23 cellular contexts compared by ENCODE assay signal in genomic region chr5:93076566-93076965, GRCh38.
"Had no signal": no experiment of that assay in that cellular context is flagged by ENCODE, and none has a peak within 500 bp of the region (broad histone marks: within the 10 kb centered on the region; RNA-seq: fewer than 3 reads in every experiment).

No MANE protein-coding gene starts in this region.

- H3K27ac ChIP-seq: ascending aorta, heart right ventricle, pancreas, psoas muscle, right atrium auricular region, testis had no signal

- H3K4me3 Mint-ChIP-seq: activated B cell treated with CpG ODN at 0.5 μM for 24 hours; activated CD4-positive, alpha-beta T cell treated with anti-CD3 and anti-CD28 coated beads for 36 hours; activated T-cell treated with anti-CD3 and anti-CD28 coated beads, Interleukin-2, amount 50 U/mL, for 24 hours; activated T-helper 17 cell treated with anti-CD3 and anti-CD28 coated beads, Interleukin-2, amount 50 U/mL, for 72 hours; memory B cell; nephron progenitor cell; stimulated activated naive B cell treated with anti-CD40 and anti-IgM and Interleukin-4, amounts not matched to agents 10 μg/mL and 1 μg/mL and 100 μg/mL, for 72 hours; type B pancreatic cell had no signal

- DNase-seq: activated B cell treated with CpG ODN at 0.5 μM for 24 hours; activated CD4-positive, alpha-beta T cell treated with anti-CD3 and anti-CD28 coated beads for 36 hours; activated CD4-positive, alpha-beta T cell treated with anti-CD3 and anti-CD28 coated beads, Interleukin-2, amount 50 U/mL, for 4 hours; activated CD8-positive, alpha-beta memory T cell treated with anti-CD3 and anti-CD28 coated beads for 24 hours; activated CD8-positive, alpha-beta memory T cell treated with anti-CD3 and anti-CD28 coated beads, Interleukin-2, amount 50 U/mL, for 4 hours; activated T-cell treated with anti-CD3 and anti-CD28 coated beads, Interleukin-2, amount 50 U/mL, for 24 hours; cerebellar nuclear complex; cortex of kidney; heart right ventricle; left colon; nephron progenitor cell; pancreas; psoas muscle; stimulated activated CD4-positive, alpha-beta T cell treated with anti-CD3 and anti-CD28 coated beads, Interleukin-2, amount 100 ng/mL, for 24 hours; stimulated activated naive B cell treated with anti-CD40 and anti-IgM and Interleukin-4, amounts not matched to agents 10 μg/mL and 1 μg/mL and 100 μg/mL, for 72 hours; T-helper 9 cell; testis had no signal

- H3K9me3 Mint-ChIP-seq: activated B cell treated with CpG ODN at 0.5 μM for 24 hours; activated T-helper 17 cell treated with anti-CD3 and anti-CD28 coated beads, Interleukin-2, amount 50 U/mL, for 72 hours; nephron progenitor cell; stimulated activated naive B cell treated with anti-CD40 and anti-IgM and Interleukin-4, amounts not matched to agents 10 μg/mL and 1 μg/mL and 100 μg/mL, for 72 hours; type B pancreatic cell had no signal

- H3K27me3 ChIP-seq: ascending aorta, heart right ventricle, pancreas, right atrium auricular region, testis had no signal

- H3K27ac Mint-ChIP-seq: activated B cell treated with CpG ODN at 0.5 μM for 24 hours; activated CD4-positive, alpha-beta T cell treated with anti-CD3 and anti-CD28 coated beads for 36 hours; activated naive CD4-positive, alpha-beta T cell treated with anti-CD3 and anti-CD28 coated beads, Interleukin-2, amount 50 U/mL, for 72 hours; activated T-cell treated with anti-CD3 and anti-CD28 coated beads, Interleukin-2, amount 50 U/mL, for 24 hours; activated T-helper 17 cell treated with anti-CD3 and anti-CD28 coated beads, Interleukin-2, amount 50 U/mL, for 72 hours; memory B cell; nephron progenitor cell; stimulated activated naive B cell treated with anti-CD40 and anti-IgM and Interleukin-4, amounts not matched to agents 10 μg/mL and 1 μg/mL and 100 μg/mL, for 72 hours; type B pancreatic cell had no signal

- ATAC-seq: activated CD4-positive, alpha-beta T cell treated with anti-CD3 and anti-CD28 coated beads for 36 hours; activated naive CD4-positive, alpha-beta T cell treated with anti-CD3 and anti-CD28 coated beads, Interleukin-2, amount 50 U/mL, for 72 hours; activated T-helper 17 cell treated with anti-CD3 and anti-CD28 coated beads, Interleukin-2, amount 50 U/mL, for 72 hours; heart right ventricle; left colon; pancreas; psoas muscle; stimulated activated naive B cell treated with anti-CD40 and anti-IgM and Interleukin-4, amounts not matched to agents 10 μg/mL and 1 μg/mL and 100 μg/mL, for 72 hours had no signal

- H3K4me1 Mint-ChIP-seq: activated B cell treated with CpG ODN at 0.5 μM for 24 hours; activated T-helper 17 cell treated with anti-CD3 and anti-CD28 coated beads, Interleukin-2, amount 50 U/mL, for 72 hours; memory B cell; stimulated activated naive B cell treated with anti-CD40 and anti-IgM and Interleukin-4, amounts not matched to agents 10 μg/mL and 1 μg/mL and 100 μg/mL, for 72 hours had no signal

- H3K27me3 Mint-ChIP-seq: activated B cell treated with CpG ODN at 0.5 μM for 24 hours; activated CD4-positive, alpha-beta T cell treated with anti-CD3 and anti-CD28 coated beads for 36 hours; activated T-cell treated with anti-CD3 and anti-CD28 coated beads, Interleukin-2, amount 50 U/mL, for 24 hours; activated T-helper 17 cell treated with anti-CD3 and anti-CD28 coated beads, Interleukin-2, amount 50 U/mL, for 72 hours; memory B cell; stimulated activated naive B cell treated with anti-CD40 and anti-IgM and Interleukin-4, amounts not matched to agents 10 μg/mL and 1 μg/mL and 100 μg/mL, for 72 hours; type B pancreatic cell had no signal

- H3K36me3 Mint-ChIP-seq: activated naive CD4-positive, alpha-beta T cell treated with anti-CD3 and anti-CD28 coated beads, Interleukin-2, amount 50 U/mL, for 72 hours; memory B cell; stimulated activated naive B cell treated with anti-CD40 and anti-IgM and Interleukin-4, amounts not matched to agents 10 μg/mL and 1 μg/mL and 100 μg/mL, for 72 hours; type B pancreatic cell had no signal

- H3K36me3 ChIP-seq: ascending aorta, heart right ventricle, pancreas, right atrium auricular region had no signal

- H3K4me3 ChIP-seq: ascending aorta, heart right ventricle, pancreas, psoas muscle, right atrium auricular region, testis had no signal
